ENCODE assay signal across 15 cellular contexts in genomic region chr1:91924146-91924545, GRCh38. TPM values are rescaled to one million over a fixed set of nuclear protein-coding genes. Genes with fewer than 3 reads are reported as not detected.
A peak's percentile ranks its signal among the peaks of the same experiment; 100 is the strongest.
DNase-seq lines count a peak whose midpoint lies in the region; ATAC-seq and TF ChIP-seq lines count a peak whose summit lies in the region.
"Had no signal": no experiment of that assay in that cellular context is flagged by ENCODE, and none has a peak within 500 bp of the region (broad histone marks: within the 10 kb centered on the region; RNA-seq: fewer than 3 reads in every experiment).

No MANE protein-coding gene starts in this region.

- no peak overlapping the region for H3K4me3 ChIP-seq in breast epithelium

- no peak overlapping the region for H3K27ac ChIP-seq in breast epithelium

- no peaks in the 10 kb centered on the region for H3K36me3 Mint-ChIP-seq in MCF 10A (ENCODE audit: insufficient read depth, unreplicated experiment)
- H3K36me3 Mint-ChIP-seq: naive thymus-derived CD8-positive, alpha-beta T cell had no signal

- POLR2A ChIA-PET in MCF 10A (lab: Yijun Ruan, JAX) = interaction anchor here (1.4 to 1.8 kb wide), 4 partner anchors 32 to 422 kb away, joined by 3 to 7 read pairs (median 6); no protein-coding TSS in a partner anchor

- BruUV-seq in MCF 10A (replicated peaks; lab: Mats Ljungman, UMichigan) = no TSS peak

- no peaks in the 10 kb centered on the region for H3K9me3 ChIP-seq in breast epithelium

- peaks cover 17% of the 10 kb centered on the region for H3K4me1 Mint-ChIP-seq in MCF 10A (ENCODE audit: insufficient read depth, unreplicated experiment)

- no peak overlapping the region for H3K4me3 Mint-ChIP-seq in MCF 10A (ENCODE audit: unreplicated experiment)
- H3K4me3 Mint-ChIP-seq: naive thymus-derived CD8-positive, alpha-beta T cell had no signal

- H3K36me3 ChIP-seq in breast epithelium = no peaks in the 10 kb centered on the region

- CTCF ChIA-PET in MCF 10A (lab: Yijun Ruan, JAX) = interaction anchor here (0.9 to 12.0 kb wide), 5 partner anchors 90 to 411 kb away, joined by 3 to 163 read pairs (median 5); no protein-coding TSS in a partner anchor

- peak overlapping the region; percentile 87 for H3K27ac Mint-ChIP-seq in MCF 10A (ENCODE audit: low read depth, unreplicated experiment)

- intact Hi-C loops in MCF 10A (cut with micrococcal nuclease) = no loop called here
- intact Hi-C loops in breast epithelium (cut with DNase I; ENCODE audit: low total_unique reads) = loop anchor here (10.0 kb wide), 1 partner anchor 639 kb away; no protein-coding TSS in a partner anchor
- intact Hi-C loops in posterior cingulate gyrus (cut with DNase I) = no loop called here

- no peak for ATAC-seq in HG03159 (IDR thresholded peaks at IDR 0.05; ENCODE audit: unreplicated experiment)
- ATAC-seq: naive thymus-derived CD8-positive, alpha-beta T cell had no signal

- no peak for TF ChIP-seq POLR2A in breast epithelium (IDR thresholded peaks at IDR 0.05)

- DNase-seq in MCF 10A (ENCODE audit: unreplicated experiment) = peak; percentile 67
- no peak for DNase-seq in breast epithelium (ENCODE audit: low spot score in 2 of 2)
- peak; percentile 55 for DNase-seq in amniotic epithelial cell (ENCODE audit: low read depth)
- peak; percentile 73 for DNase-seq in hepatic stellate cell (ENCODE audit: low spot score)
- no peak for DNase-seq in posterior cingulate gyrus
- DNase-seq in activated CD4-positive, alpha-beta T cell treated with anti-CD3 and anti-CD28 coated beads, Interleukin-2, amount 50 U/mL, for 4 hours = no peak
- no peak for DNase-seq in middle frontal gyrus (ENCODE audit: extremely low spot score, low spot score)
- DNase-seq: ACHN; activated effector memory CD4-positive, alpha-beta T cell treated with anti-CD3 and anti-CD28 coated beads, Interleukin-2, amount 50 U/mL, for 16 hours; effector CD4-positive, alpha-beta T cell; GF-D8; KG1; naive thymus-derived CD8-positive, alpha-beta T cell; RPMI8226 had no signal

- H3K4me1 ChIP-seq in breast epithelium = no peaks in the 10 kb centered on the region

- no peaks in the 10 kb centered on the region for H3K27me3 Mint-ChIP-seq in MCF 10A (ENCODE audit: insufficient read depth, unreplicated experiment)

- H3K27me3 ChIP-seq in breast epithelium = no peaks in the 10 kb centered on the region

- peaks cover 7% of the 10 kb centered on the region for H3K9me3 Mint-ChIP-seq in MCF 10A (ENCODE audit: unreplicated experiment)
- H3K9me3 Mint-ChIP-seq: naive thymus-derived CD8-positive, alpha-beta T cell had no signal

- TF ChIP-seq CTCF in MCF 10A (IDR thresholded peaks at IDR 0.05; ENCODE audit: unreplicated experiment) = no peak
- TF ChIP-seq CTCF in breast epithelium (IDR thresholded peaks at IDR 0.05) = no peak

RNA-seq across cellular contexts. Expression of gene BRDT, which starts 25.1 kb away (rescaled TPM):
- total RNA-seq in MCF 10A (2022) (not detected in 2 replicates), breast epithelium (under 1 TPM in 1 of 3 donors, not detected in 2; 0.29 TPM)
- total RNA-seq: naive thymus-derived CD8-positive, alpha-beta T cell had no signal

RNA-seq across cellular contexts. Expression of gene TGFBR3, which starts 38.2 kb away (rescaled TPM):
- 7.0 and 12.0 TPM in 2 replicates for total RNA-seq in MCF 10A (2022)
- 100 to 1,000 TPM; 127 to 287 (median 167) TPM for total RNA-seq in breast epithelium

Comparison
In these comparisons a context has a peak if more than half of its experiments do, and no peak if none do; other contexts are left out.
1. DNase-seq: peak in MCF 10A (single experiment), amniotic epithelial cell (single experiment) and hepatic stellate cell (single experiment); none in breast epithelium (0 of 2), posterior cingulate gyrus (0 of 10), activated CD4-positive, alpha-beta T cell treated with anti-CD3 and anti-CD28 coated beads, Interleukin-2, amount 50 U/mL, for 4 hours (0 of 2) and middle frontal gyrus (single experiment).